ENCODE assay signal across 37 cellular contexts in the genomic region with DNA sequence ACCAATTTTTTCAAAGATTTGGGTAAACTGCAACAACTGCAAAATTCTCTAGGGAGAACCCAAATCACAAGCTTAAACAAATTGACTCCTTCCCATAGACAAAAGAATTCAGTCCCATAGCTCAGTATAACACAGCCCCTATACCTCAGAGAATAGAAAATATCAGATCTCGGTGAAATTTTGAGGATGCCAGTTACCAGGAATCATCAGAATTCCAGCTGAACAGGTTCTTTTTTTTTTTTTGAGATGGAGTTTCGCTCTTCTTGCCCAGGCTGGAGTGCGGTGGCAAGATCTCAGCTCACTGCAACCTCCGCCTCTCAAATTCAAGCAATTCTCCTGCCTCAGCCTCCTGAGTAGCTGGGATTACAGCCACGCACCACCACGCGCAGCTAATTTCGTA.
"Had no signal": no experiment of that assay in that cellular context is flagged by ENCODE, and none has a peak within 500 bp of the region (broad histone marks: within the 10 kb centered on the region; RNA-seq: fewer than 3 reads in every experiment).

No MANE protein-coding gene starts in this region.

- H3K9me3 Mint-ChIP-seq: activated naive CD4-positive, alpha-beta T cell treated with anti-CD3 and anti-CD28 coated beads for 36 hours; activated naive CD4-positive, alpha-beta T cell treated with anti-CD3 and anti-CD28 coated beads, Interleukin-2, amount 10 ng/mL, durations not matched to agents 7 days and 5 days; activated naive CD4-positive, alpha-beta T cell treated with anti-CD3 and anti-CD28 coated beads, Interleukin-2, amount 50 U/mL, for 24 hours; activated naive CD8-positive, alpha-beta T cell treated with anti-CD3 and anti-CD28 coated beads for 36 hours; activated naive CD8-positive, alpha-beta T cell treated with anti-CD3 and anti-CD28 coated beads, Interleukin-2, amount 10 ng/mL, durations not matched to agents 7 days and 5 days; activated naive CD8-positive, alpha-beta T cell treated with anti-CD3 and anti-CD28 coated beads, Interleukin-2, amount 50 U/mL, for 24 hours; activated T-cell treated with anti-CD3 and anti-CD28 coated beads, Interleukin-2, amount 50 U/mL, for 24 hours; activated T-cell treated with anti-CD3 and anti-CD28 coated beads, Interleukin-2, amount 50 U/mL, for 4 hours; activated T-cell treated with anti-CD3 and anti-CD28 coated beads, Interleukin-2, amount 50 U/mL, for 72 hours; activated T-helper 1 cell treated with anti-CD3 and anti-CD28 coated beads, Interleukin-12 subunit alpha, Interleukin-12 subunit beta, Interleukin-2, Interleukin-4 antibody, amounts not matched to agents 30 ng/mL and 10 ng/mL and 1 ng/mL, durations not matched to agents 14 hours and 24 hours and 36 hours; activated T-helper 17 cell treated with anti-CD3 and anti-CD28 coated beads, Interleukin-2, amount 50 U/mL, for 72 hours; activated T-helper 2 cell treated with anti-CD3 and anti-CD28 coated beads, Interferon-gamma antibody, Interleukin-2, Interleukin-4, amounts not matched to agents 10 μg/mL and 5 μg/mL and 100 μg/mL, durations not matched to agents 14 hours and 24 hours and 36 hours; brain; central memory CD8-positive, alpha-beta T cell had no signal

- H3K4me3 Mint-ChIP-seq: activated naive CD4-positive, alpha-beta T cell treated with anti-CD3 and anti-CD28 coated beads for 36 hours; activated naive CD4-positive, alpha-beta T cell treated with anti-CD3 and anti-CD28 coated beads, Interleukin-2, amount 10 ng/mL, durations not matched to agents 7 days and 5 days; activated naive CD4-positive, alpha-beta T cell treated with anti-CD3 and anti-CD28 coated beads, Interleukin-2, amount 50 U/mL, for 24 hours; activated naive CD8-positive, alpha-beta T cell; activated naive CD8-positive, alpha-beta T cell treated with anti-CD3 and anti-CD28 coated beads for 36 hours; activated naive CD8-positive, alpha-beta T cell treated with anti-CD3 and anti-CD28 coated beads, Interleukin-2, amount 10 ng/mL, durations not matched to agents 7 days and 5 days; activated naive CD8-positive, alpha-beta T cell treated with anti-CD3 and anti-CD28 coated beads, Interleukin-2, amount 50 U/mL, for 24 hours; activated T-cell treated with anti-CD3 and anti-CD28 coated beads, Interleukin-2, amount 50 U/mL, for 24 hours; activated T-cell treated with anti-CD3 and anti-CD28 coated beads, Interleukin-2, amount 50 U/mL, for 4 hours; activated T-cell treated with anti-CD3 and anti-CD28 coated beads, Interleukin-2, amount 50 U/mL, for 72 hours; activated T-helper 1 cell treated with anti-CD3 and anti-CD28 coated beads, Interleukin-12 subunit alpha, Interleukin-12 subunit beta, Interleukin-2, Interleukin-4 antibody, amounts not matched to agents 30 ng/mL and 10 ng/mL and 1 ng/mL, durations not matched to agents 14 hours and 24 hours and 36 hours; activated T-helper 17 cell treated with anti-CD3 and anti-CD28 coated beads, Interleukin-2, amount 50 U/mL, for 72 hours; brain; central memory CD8-positive, alpha-beta T cell had no signal

- H3K9me3 ChIP-seq: adrenal gland, ascending aorta, body of pancreas, breast epithelium had no signal

- H3K4me3 ChIP-seq: adrenal gland, ascending aorta, body of pancreas, breast epithelium, cardiac muscle cell had no signal

- H3K27me3 ChIP-seq: adrenal gland, ascending aorta, body of pancreas, brain microvascular endothelial cell, breast epithelium, cardiac muscle cell had no signal

- H3K36me3 ChIP-seq: breast epithelium had no signal

- DNase-seq: activated effector memory CD4-positive, alpha-beta T cell treated with anti-CD3 and anti-CD28 coated beads, Interleukin-2, amount 50 U/mL, for 16 hours; activated effector memory CD4-positive, alpha-beta T cell treated with Interleukin-2 at 50 U/mL for 16 hours; activated gamma-delta T cell; activated gamma-delta T cell treated with Interleukin-2 at 50 U/mL for 16 hours; activated naive CD4-positive, alpha-beta T cell; activated naive CD4-positive, alpha-beta T cell treated with anti-CD3 and anti-CD28 coated beads for 36 hours; activated naive CD4-positive, alpha-beta T cell treated with anti-CD3 and anti-CD28 coated beads, Interleukin-2, amount 10 ng/mL, durations not matched to agents 7 days and 5 days; activated naive CD4-positive, alpha-beta T cell treated with anti-CD3 and anti-CD28 coated beads, Interleukin-2, amount 50 U/mL, for 16 hours; activated naive CD4-positive, alpha-beta T cell treated with Interleukin-2 at 50 U/mL for 16 hours; activated naive CD8-positive, alpha-beta T cell treated with anti-CD3 and anti-CD28 coated beads for 36 hours; activated naive CD8-positive, alpha-beta T cell treated with anti-CD3 and anti-CD28 coated beads, Interleukin-2, amount 10 ng/mL, durations not matched to agents 7 days and 5 days; activated naive CD8-positive, alpha-beta T cell treated with anti-CD3 and anti-CD28 coated beads, Interleukin-2, amount 50 U/mL, for 24 hours; activated T-cell treated with anti-CD3 and anti-CD28 coated beads, Interleukin-2, amount 50 U/mL, for 1 hour; activated T-cell treated with anti-CD3 and anti-CD28 coated beads, Interleukin-2, amount 50 U/mL, for 24 hours; activated T-cell treated with anti-CD3 and anti-CD28 coated beads, Interleukin-2, amount 50 U/mL, for 4 hours; activated T-cell treated with anti-CD3 and anti-CD28 coated beads, Interleukin-2, amount 50 U/mL, for 48 hours; activated T-cell treated with anti-CD3 and anti-CD28 coated beads, Interleukin-2, amount 50 U/mL, for 72 hours; adrenal gland; amniotic stem cell; amygdala; anterior cingulate cortex; aorta; body of pancreas; brain microvascular endothelial cell; caudate nucleus; central memory CD4-positive, alpha-beta T cell; cerebellar nuclear complex had no signal

- H3K27ac Mint-ChIP-seq: activated naive CD4-positive, alpha-beta T cell treated with anti-CD3 and anti-CD28 coated beads for 36 hours; activated naive CD4-positive, alpha-beta T cell treated with anti-CD3 and anti-CD28 coated beads, Interleukin-2, amount 10 ng/mL, durations not matched to agents 7 days and 5 days; activated naive CD4-positive, alpha-beta T cell treated with anti-CD3 and anti-CD28 coated beads, Interleukin-2, amount 50 U/mL, for 24 hours; activated naive CD8-positive, alpha-beta T cell; activated naive CD8-positive, alpha-beta T cell treated with anti-CD3 and anti-CD28 coated beads for 36 hours; activated naive CD8-positive, alpha-beta T cell treated with anti-CD3 and anti-CD28 coated beads, Interleukin-2, amount 10 ng/mL, durations not matched to agents 7 days and 5 days; activated naive CD8-positive, alpha-beta T cell treated with anti-CD3 and anti-CD28 coated beads, Interleukin-2, amount 50 U/mL, for 24 hours; activated T-cell treated with anti-CD3 and anti-CD28 coated beads, Interleukin-2, amount 50 U/mL, for 24 hours; activated T-helper 1 cell treated with anti-CD3 and anti-CD28 coated beads, Interleukin-12 subunit alpha, Interleukin-12 subunit beta, Interleukin-2, Interleukin-4 antibody, amounts not matched to agents 30 ng/mL and 10 ng/mL and 1 ng/mL, durations not matched to agents 14 hours and 24 hours and 36 hours; activated T-helper 17 cell treated with anti-CD3 and anti-CD28 coated beads, Interleukin-2, amount 50 U/mL, for 72 hours; activated T-helper 2 cell treated with anti-CD3 and anti-CD28 coated beads, Interferon-gamma antibody, Interleukin-2, Interleukin-4, amounts not matched to agents 10 μg/mL and 5 μg/mL and 100 μg/mL, durations not matched to agents 14 hours and 24 hours and 36 hours; brain had no signal

- ATAC-seq: activated naive CD8-positive, alpha-beta T cell treated with anti-CD3 and anti-CD28 coated beads, Interleukin-2, amount 50 U/mL, for 24 hours; activated T-cell treated with anti-CD3 and anti-CD28 coated beads, Interleukin-2, amount 50 U/mL, for 4 hours; activated T-cell treated with anti-CD3 and anti-CD28 coated beads, Interleukin-2, amount 50 U/mL, for 72 hours; activated T-helper 17 cell treated with anti-CD3 and anti-CD28 coated beads, Interleukin-2, amount 50 U/mL, for 72 hours; body of pancreas had no signal

- H3K27me3 Mint-ChIP-seq: activated naive CD4-positive, alpha-beta T cell treated with anti-CD3 and anti-CD28 coated beads, Interleukin-2, amount 10 ng/mL, durations not matched to agents 7 days and 5 days; activated naive CD4-positive, alpha-beta T cell treated with anti-CD3 and anti-CD28 coated beads, Interleukin-2, amount 50 U/mL, for 24 hours; activated naive CD8-positive, alpha-beta T cell; activated naive CD8-positive, alpha-beta T cell treated with anti-CD3 and anti-CD28 coated beads for 36 hours; activated naive CD8-positive, alpha-beta T cell treated with anti-CD3 and anti-CD28 coated beads, Interleukin-2, amount 10 ng/mL, durations not matched to agents 7 days and 5 days; activated naive CD8-positive, alpha-beta T cell treated with anti-CD3 and anti-CD28 coated beads, Interleukin-2, amount 50 U/mL, for 24 hours; activated T-cell treated with anti-CD3 and anti-CD28 coated beads, Interleukin-2, amount 50 U/mL, for 24 hours; activated T-helper 17 cell treated with anti-CD3 and anti-CD28 coated beads, Interleukin-2, amount 50 U/mL, for 72 hours; brain; central memory CD8-positive, alpha-beta T cell had no signal

- H3K4me1 ChIP-seq: ascending aorta, body of pancreas, breast epithelium had no signal

- H3K27ac ChIP-seq: adrenal gland, ascending aorta, body of pancreas, brain microvascular endothelial cell, breast epithelium, cardiac muscle cell had no signal

- H3K4me1 Mint-ChIP-seq: activated naive CD4-positive, alpha-beta T cell treated with anti-CD3 and anti-CD28 coated beads, Interleukin-2, amount 10 ng/mL, durations not matched to agents 7 days and 5 days; activated naive CD4-positive, alpha-beta T cell treated with anti-CD3 and anti-CD28 coated beads, Interleukin-2, amount 50 U/mL, for 24 hours; activated naive CD8-positive, alpha-beta T cell treated with anti-CD3 and anti-CD28 coated beads, Interleukin-2, amount 10 ng/mL, durations not matched to agents 7 days and 5 days; activated naive CD8-positive, alpha-beta T cell treated with anti-CD3 and anti-CD28 coated beads, Interleukin-2, amount 50 U/mL, for 24 hours; activated T-helper 17 cell treated with anti-CD3 and anti-CD28 coated beads, Interleukin-2, amount 50 U/mL, for 72 hours; central memory CD8-positive, alpha-beta T cell had no signal
